Comparison of ENCODE assay signal across 18 cellular contexts in the genomic region with DNA sequence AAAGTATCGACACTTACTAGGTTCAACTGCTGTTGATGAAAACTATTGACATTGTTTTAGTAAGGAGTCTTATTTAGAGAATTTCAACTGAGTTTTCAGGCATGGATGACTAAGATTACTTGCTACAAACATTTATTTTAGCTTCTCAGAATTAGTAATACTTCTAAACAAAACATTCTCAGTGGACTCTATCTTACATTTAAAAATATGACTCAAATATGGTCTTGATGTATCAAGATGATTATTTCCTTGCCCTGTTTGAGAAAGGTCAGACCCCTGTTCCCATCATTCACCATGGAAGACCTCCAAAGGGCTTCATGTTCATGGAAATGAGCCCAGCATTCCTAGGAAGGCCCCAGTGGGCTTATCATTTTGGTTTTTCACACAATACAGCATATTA. TPM values are rescaled to one million over a fixed set of nuclear protein-coding genes. Genes with fewer than 3 reads are reported as not detected.
DNase-seq lines count a peak whose midpoint lies in the region; ATAC-seq and TF ChIP-seq lines count a peak whose summit lies in the region.
"Had no signal": no experiment of that assay in that cellular context is flagged by ENCODE, and none has a peak within 500 bp of the region (broad histone marks: within the 10 kb centered on the region; RNA-seq: fewer than 3 reads in every experiment).

No MANE protein-coding gene starts in this region.

- intact Hi-C loops in heart right ventricle (cut with DNase I) (no loop called here), left cardiac atrium (cut with DNase I) (no loop called here)

- H3K27ac ChIP-seq in heart right ventricle (peak overlapping the region in 8 of 10 donors; percentile 15 to 68 (median 43)), SJSA1 (peak overlapping the region; percentile 22; the same call in 1 of the 2 replicates), subcutaneous abdominal adipose tissue (ENCODE audit: low read depth, low read length) (peak overlapping the region; percentile 71)
- H3K27ac ChIP-seq: body of pancreas, right lobe of liver had no signal

- WGBS in heart right ventricle, 2 donors, result 71 to 80% methylated on average over 1 of the region's 1 CpG

- H3K27me3 ChIP-seq in heart right ventricle, result no peaks in the 10 kb centered on the region
- no peaks in the 10 kb centered on the region for H3K27me3 ChIP-seq in SJSA1 (replicated peaks)
- no peaks in the 10 kb centered on the region for H3K27me3 ChIP-seq in subcutaneous abdominal adipose tissue (ENCODE audit: control insufficient read depth in 5 of 5, insufficient read depth in 4 of 5, low read length in 5 of 5)
- H3K27me3 ChIP-seq: body of pancreas, right lobe of liver had no signal

- DNase-seq in heart right ventricle (no peak), left cardiac atrium (no peak), SJSA1 (ENCODE audit: low read depth in 1 of 2, low spot score in 2 of 2) (peak in 1 of 2 experiments; percentile 35), fibroblast of the aortic adventitia (ENCODE audit: low read depth) (peak; percentile 56), NCI-H2196 (lab: John Stamatoyannopoulos, UW; ENCODE audit: unreplicated experiment) (no peak), germinal center (ENCODE audit: low spot score) (no peak)
- DNase-seq: activated CD4-positive, alpha-beta T cell treated with anti-CD3 and anti-CD28 coated beads, Interleukin-2, amount 50 U/mL, for 4 hours; body of pancreas; erythroblast; GDM1; head of caudate nucleus; NCI-H187; NK-92 treated with Interleukin-12 subunit alpha and Interleukin-12 subunit beta, amount 100 ng/mL, for 24 hours; right lobe of liver; stimulated activated CD4-positive, alpha-beta T cell treated with anti-CD3 and anti-CD28 coated beads, Interleukin-2, amount 100 ng/mL, for 24 hours had no signal

- H3K9ac ChIP-seq in subcutaneous abdominal adipose tissue (ENCODE audit: low read length in 5 of 5), result peak overlapping the region in 1 of 5 donors; percentile 40

- H3K36me3 ChIP-seq in heart right ventricle, result peaks cover 0 to 91% (median 12%) of the 10 kb centered on the region in 9 donors
- H3K36me3 ChIP-seq in SJSA1, result peaks cover 18% of the 10 kb centered on the region
- H3K36me3 ChIP-seq in subcutaneous abdominal adipose tissue (ENCODE audit: control insufficient read depth in 5 of 5, insufficient read depth in 5 of 5, low read length in 5 of 5), result peaks cover 4 to 59% (median 51%) of the 10 kb centered on the region in 5 donors

- no peak for ATAC-seq in heart right ventricle
- ATAC-seq in left cardiac atrium, result no peak
- ATAC-seq in GM19395 (IDR thresholded peaks at IDR 0.05; ENCODE audit: unreplicated experiment), result no peak
- ATAC-seq: body of pancreas, GM12878, right lobe of liver had no signal

- H3K9me3 ChIP-seq in heart right ventricle (no peaks in the 10 kb centered on the region), SJSA1 (replicated peaks) (no peaks in the 10 kb centered on the region), subcutaneous abdominal adipose tissue (ENCODE audit: control insufficient read depth in 5 of 5, low read length in 5 of 5) (no peaks in the 10 kb centered on the region)
- H3K9me3 ChIP-seq: body of pancreas, right lobe of liver had no signal

- TF ChIP-seq CTCF in heart right ventricle (IDR thresholded peaks at IDR 0.05) (no peak), fibroblast of the aortic adventitia (IDR thresholded peaks at IDR 0.05; ENCODE audit: insufficient read depth, low read length) (no peak)

- H3K4me1 ChIP-seq in heart right ventricle (peaks cover 0 to 40% (median 13%) of the 10 kb centered on the region in 9 donors), SJSA1 (replicated peaks) (peaks cover 33% of the 10 kb centered on the region), subcutaneous abdominal adipose tissue (ENCODE audit: control insufficient read depth in 5 of 5, insufficient read depth in 5 of 5, low read length in 5 of 5) (peaks cover 0 to 13% (median 5%) of the 10 kb centered on the region in 5 donors)
- H3K4me1 ChIP-seq: body of pancreas had no signal

- H3K4me3 ChIP-seq in heart right ventricle (no peak overlapping the region), SJSA1 (no peak overlapping the region), fibroblast of the aortic adventitia (ENCODE audit: low read depth, low read length) (no peak overlapping the region), subcutaneous abdominal adipose tissue (ENCODE audit: low read depth in 1 of 5, low read length in 5 of 5) (no peak overlapping the region)
- H3K4me3 ChIP-seq: body of pancreas, GM12878, right lobe of liver had no signal

RNA-seq across cellular contexts. Expression of a gene that starts 24.5 kb away (rescaled TPM):
- total RNA-seq in heart right ventricle (10 to 100 TPM; 32.2 to 46.4 (median 38.5) TPM), left cardiac atrium (10 to 100 TPM; 32.6 to 47.1 TPM), fibroblast of the aortic adventitia (ENCODE audit: low replicate concordance) (53.0 and 91.7 TPM in 2 replicates)
- 10 to 100 TPM; 26.2 to 32.7 TPM for polyA plus RNA-seq in heart right ventricle
- total RNA-seq in SJSA1 (2014; rRNA removed; shearing (Covaris generic)), result 25.3 and 36.8 TPM in 2 replicates

RNA-seq across cellular contexts. Expression of a gene that starts 30.0 kb away (rescaled TPM):
- total RNA-seq in heart right ventricle, result 10 to 100 TPM in 8 of 10 donors, 1 to 10 TPM in 2; 7.2 to 26.1 (median 11.0) TPM
- polyA plus RNA-seq in heart right ventricle, result 10 to 100 TPM in 1 of 2 donors, 1 to 10 TPM in 1; 6.4 to 24.0 TPM
- 10 to 100 TPM; 16.6 to 25.6 TPM for total RNA-seq in left cardiac atrium
- 12.1 and 19.1 TPM in 2 replicates for total RNA-seq in SJSA1 (2014; rRNA removed; shearing (Covaris generic))
- total RNA-seq in fibroblast of the aortic adventitia (ENCODE audit: low replicate concordance), result 16.7 and 34.1 TPM in 2 replicates

RNA-seq across cellular contexts. Expression of a gene that starts 54.7 kb away (rescaled TPM):
- total RNA-seq in heart right ventricle (10 to 100 TPM in 3 of 10 donors, 1 to 10 TPM in 7; 3.0 to 21.1 (median 6.8) TPM), left cardiac atrium (10 to 100 TPM; 26.9 to 41.9 TPM), fibroblast of the aortic adventitia (ENCODE audit: low replicate concordance) (62.2 and 106 TPM in 2 replicates)
- 10 to 100 TPM; 20.5 to 26.7 TPM for polyA plus RNA-seq in heart right ventricle
- 20.4 and 22.0 TPM in 2 replicates for total RNA-seq in SJSA1 (2014; rRNA removed; shearing (Covaris generic))
